ENCODE assay signal across 12 cellular contexts in the genomic region with DNA sequence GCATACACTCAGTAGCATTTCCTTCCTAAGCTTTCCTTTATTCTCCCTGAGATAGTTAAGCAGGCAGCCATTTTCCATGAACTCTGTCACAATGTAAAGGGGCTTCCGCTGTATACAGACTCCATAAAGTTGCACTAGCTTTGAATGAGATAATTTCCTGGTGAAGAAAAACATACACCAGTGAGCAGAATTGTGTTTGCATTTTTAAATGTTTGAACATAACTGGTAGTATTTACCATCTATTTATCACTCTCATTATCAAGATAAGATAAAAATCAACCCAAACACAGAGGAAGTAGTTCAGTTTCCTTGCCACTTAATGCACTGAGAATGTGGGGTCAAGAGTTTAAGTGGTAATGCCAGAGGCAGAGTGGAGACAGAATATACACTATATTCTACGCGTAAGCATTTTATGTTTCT. TPM values are rescaled to one million over a fixed set of nuclear protein-coding genes. Genes with fewer than 3 reads are reported as not detected.
DNase-seq lines count a peak whose midpoint lies in the region; ATAC-seq lines count a peak whose summit lies in the region.
"Had no signal": no experiment of that assay in that cellular context is flagged by ENCODE, and none has a peak within 500 bp of the region (broad histone marks: within the 10 kb centered on the region; RNA-seq: fewer than 3 reads in every experiment).

No MANE protein-coding gene starts in this region.

- no peaks in the 10 kb centered on the region for H3K27me3 Mint-ChIP-seq in natural killer cell treated with Interleukin-12 subunit alpha and Interleukin-12 subunit beta and Interleukin-15 and Interleukin-18, amount 100 ng/mL, for 72 hours

- H3K9me3 Mint-ChIP-seq in natural killer cell treated with Interleukin-12 subunit alpha and Interleukin-12 subunit beta and Interleukin-15 and Interleukin-18, amount 100 ng/mL, for 72 hours = no peaks in the 10 kb centered on the region
- H3K9me3 Mint-ChIP-seq: activated T-helper 1 cell treated with anti-CD3 and anti-CD28 coated beads, Interleukin-12 subunit alpha, Interleukin-12 subunit beta, Interleukin-2, Interleukin-4 antibody, amounts not matched to agents 30 ng/mL and 10 ng/mL and 1 ng/mL, durations not matched to agents 14 hours and 24 hours and 36 hours had no signal

- DNase-seq in Daoy (ENCODE audit: low read depth) = peak; percentile 63
- DNase-seq in NCI-H146 (lab: John Stamatoyannopoulos, UW) = peak; percentile 24
- peak; percentile 53 for DNase-seq in dermis blood vessel endothelial cell
- no peak for DNase-seq in natural killer cell treated with Interleukin-12 subunit alpha and Interleukin-12 subunit beta and Interleukin-15 and Interleukin-18, amount 100 ng/mL, for 72 hours (ENCODE audit: low spot score)
- DNase-seq in HuH-7.5 (ENCODE audit: low spot score) = no peak
- no peak for DNase-seq in mesenteric fat pad (ENCODE audit: low spot score)
- DNase-seq in caudate nucleus (lab: John Stamatoyannopoulos, UW) = no peak
- DNase-seq: activated CD4-positive, CD25-positive, alpha-beta regulatory T cell treated with anti-CD3 and anti-CD28 coated beads, Interleukin-2, amount 50 U/mL, for 72 hours; stimulated activated CD4-positive, alpha-beta T cell treated with anti-CD3 and anti-CD28 coated beads, Interleukin-2, amount 100 ng/mL, for 24 hours had no signal

- no peak for ATAC-seq in natural killer cell treated with Interleukin-12 subunit alpha and Interleukin-12 subunit beta and Interleukin-15 and Interleukin-18, amount 100 ng/mL, for 72 hours
- no peak for ATAC-seq in HG03108 (IDR thresholded peaks at IDR 0.05; ENCODE audit: unreplicated experiment)
- ATAC-seq: Right ventricle myocardium inferior had no signal

- peak overlapping the region; percentile 49 to 67 for H3K27ac Mint-ChIP-seq in natural killer cell treated with Interleukin-12 subunit alpha and Interleukin-12 subunit beta and Interleukin-15 and Interleukin-18, amount 100 ng/mL, for 72 hours
- H3K27ac Mint-ChIP-seq: activated T-helper 1 cell treated with anti-CD3 and anti-CD28 coated beads, Interleukin-12 subunit alpha, Interleukin-12 subunit beta, Interleukin-2, Interleukin-4 antibody, amounts not matched to agents 30 ng/mL and 10 ng/mL and 1 ng/mL, durations not matched to agents 14 hours and 24 hours and 36 hours had no signal

- H3K36me3 Mint-ChIP-seq in natural killer cell treated with Interleukin-12 subunit alpha and Interleukin-12 subunit beta and Interleukin-15 and Interleukin-18, amount 100 ng/mL, for 72 hours = peaks cover 13% of the 10 kb centered on the region

- no peak overlapping the region for H3K4me3 Mint-ChIP-seq in natural killer cell treated with Interleukin-12 subunit alpha and Interleukin-12 subunit beta and Interleukin-15 and Interleukin-18, amount 100 ng/mL, for 72 hours
- H3K4me3 Mint-ChIP-seq: activated T-helper 1 cell treated with anti-CD3 and anti-CD28 coated beads, Interleukin-12 subunit alpha, Interleukin-12 subunit beta, Interleukin-2, Interleukin-4 antibody, amounts not matched to agents 30 ng/mL and 10 ng/mL and 1 ng/mL, durations not matched to agents 14 hours and 24 hours and 36 hours had no signal

- H3K4me1 Mint-ChIP-seq in natural killer cell treated with Interleukin-12 subunit alpha and Interleukin-12 subunit beta and Interleukin-15 and Interleukin-18, amount 100 ng/mL, for 72 hours (ENCODE audit: low read depth in 2 of 2) = peaks cover 27 to 47% of the 10 kb centered on the region in 2 donors

- H3K27ac ChIP-seq in caudate nucleus (ENCODE audit: low read depth, low read length) = no peak overlapping the region

RNA-seq across cellular contexts. Expression of a gene that starts 54.1 kb away (rescaled TPM):
- total RNA-seq in Daoy (2014; rRNA removed; shearing (Covaris generic)) = 0.23 and 0.36 TPM in 2 replicates
- 0.17 and 0.23 TPM in 2 replicates for total RNA-seq in dermis blood vessel endothelial cell
- 10 to 100 TPM; 26.1 to 60.2 TPM for total RNA-seq in natural killer cell treated with Interleukin-12 subunit alpha and Interleukin-12 subunit beta and Interleukin-15 and Interleukin-18, amount 100 ng/mL, for 72 hours
- total RNA-seq in mesenteric fat pad = 1.6 TPM

Comparison
In these comparisons a context has a peak if more than half of its experiments do, and no peak if none do; other contexts are left out.
1. DNase-seq: peak in Daoy (single experiment), NCI-H146 (single experiment) and dermis blood vessel endothelial cell (single experiment); none in natural killer cell treated with Interleukin-12 subunit alpha and Interleukin-12 subunit beta and Interleukin-15 and Interleukin-18, amount 100 ng/mL, for 72 hours (single experiment), HuH-7.5 (single experiment), mesenteric fat pad (single experiment) and caudate nucleus (0 of 61).
2. RNA of a gene that starts 54.1 kb away (total RNA-seq): 26.1 to 60.2 TPM in natural killer cell treated with Interleukin-12 subunit alpha and Interleukin-12 subunit beta and Interleukin-15 and Interleukin-18, amount 100 ng/mL, for 72 hours; 1.6 TPM in mesenteric fat pad (single experiment), 0.23 to 0.36 TPM in Daoy and 0.17 to 0.23 TPM in dermis blood vessel endothelial cell; every median in the first group is over 10 times any median in the second.